In the genomic region with DNA sequence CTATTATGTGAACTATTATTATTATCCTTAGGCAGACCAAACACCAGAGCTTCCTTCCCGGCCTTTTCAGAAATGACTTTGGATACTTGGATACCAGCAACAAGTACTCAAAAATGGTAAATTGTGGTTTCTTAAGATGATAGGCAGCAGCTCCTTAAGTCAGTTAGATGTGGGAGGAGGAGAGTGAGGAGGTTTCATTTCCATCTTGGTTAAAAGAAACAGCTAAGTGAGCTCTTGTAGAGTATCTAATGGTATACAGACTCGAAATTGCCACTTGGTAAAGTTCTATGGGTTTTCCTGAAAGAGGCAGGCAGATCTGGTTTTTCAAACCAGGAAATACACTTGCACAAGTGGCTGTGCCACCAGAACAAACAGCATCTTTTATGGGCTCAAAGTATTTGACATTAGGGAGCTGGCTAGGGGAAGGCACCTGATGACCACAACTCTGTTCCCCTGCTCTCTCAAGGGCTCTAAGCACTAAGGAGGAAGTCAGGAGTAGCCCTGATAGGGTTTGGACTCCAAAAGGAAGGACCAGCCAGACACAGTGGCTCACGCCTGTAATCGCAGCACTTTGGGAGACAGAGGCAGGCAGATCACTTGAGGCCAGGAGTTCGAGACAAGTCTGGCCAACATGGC, we compare ENCODE assay signal across 14 cellular contexts.
DNase-seq lines count a peak whose midpoint lies in the region; ATAC-seq and TF ChIP-seq lines count a peak whose summit lies in the region.
"Had no signal": no experiment of that assay in that cellular context is flagged by ENCODE, and none has a peak within 500 bp of the region (broad histone marks: within the 10 kb centered on the region; RNA-seq: fewer than 3 reads in every experiment).

No MANE protein-coding gene starts in this region.

- no peak overlapping the region for H4K8ac ChIP-seq in trophoblast cell (ENCODE audit: low read depth, low read length)

- TF ChIP-seq CTCF in transverse colon (IDR thresholded peaks at IDR 0.05): no peak

- H4K12ac ChIP-seq in trophoblast cell (ENCODE audit: low read depth, low read length): no peak overlapping the region

- H2AFZ ChIP-seq in trophoblast cell (ENCODE audit: insufficient read depth, low read length, poor library complexity): no peak overlapping the region
- H2AFZ ChIP-seq: neural progenitor cell had no signal

- no peaks in the 10 kb centered on the region for H3K9me3 ChIP-seq in transverse colon
- no peaks in the 10 kb centered on the region for H3K9me3 ChIP-seq in trophoblast cell (ENCODE audit: insufficient read depth, low read depth, low read length)
- H3K9me3 ChIP-seq: thyroid gland had no signal

- H2BK12ac ChIP-seq in trophoblast cell (ENCODE audit: low read length): no peak overlapping the region

- DNase-seq in activated T-cell treated with anti-CD3 and anti-CD28 coated beads, Interleukin-2, amount 50 U/mL, for 72 hours: no peak
- no peak for DNase-seq in activated T-cell treated with anti-CD3 and anti-CD28 coated beads for 4 hours
- no peak for DNase-seq in activated CD4-positive, alpha-beta memory T cell treated with anti-CD3 and anti-CD28 coated beads, Interleukin-2, amount 10 ng/mL, durations not matched to agents 7 days and 5 days
- no peak for DNase-seq in transverse colon
- DNase-seq in trophoblast cell: no peak
- no peak for DNase-seq in NOMO-1 treated with DMSO at 0.1 percent for 48 hours (lab: John Stamatoyannopoulos, UW; ENCODE audit: unreplicated experiment)
- DNase-seq: activated T-cell treated with anti-CD3 and anti-CD28 coated beads, Interleukin-2, amount 50 U/mL, for 4 hours; NCI-H2081 treated with DMSO at 0.1 percent for 48 hours; T-cell; thyroid gland had no signal

- TF ChIP-seq POLR2A in transverse colon (IDR thresholded peaks at IDR 0.05): no peak

- H3K27me3 ChIP-seq in transverse colon (no peaks in the 10 kb centered on the region), trophoblast cell (ENCODE audit: insufficient read depth, low read length) (no peaks in the 10 kb centered on the region)
- H3K27me3 ChIP-seq: neural progenitor cell, thyroid gland had no signal

- no peak overlapping the region for H3K9ac ChIP-seq in trophoblast cell (ENCODE audit: low read length)
- H3K9ac ChIP-seq: neural progenitor cell had no signal

- H4K91ac ChIP-seq in trophoblast cell (ENCODE audit: low read depth, low read length): no peak overlapping the region

- H3K4me1 Mint-ChIP-seq in activated T-cell treated with anti-CD3 and anti-CD28 coated beads, Interleukin-2, amount 50 U/mL, for 72 hours (ENCODE audit: low read depth): peaks cover 21% of the 10 kb centered on the region
- H3K4me1 Mint-ChIP-seq in activated CD4-positive, alpha-beta memory T cell treated with anti-CD3 and anti-CD28 coated beads, Interleukin-2, amount 10 ng/mL, durations not matched to agents 7 days and 5 days: peaks cover 14% of the 10 kb centered on the region
- H3K4me1 Mint-ChIP-seq: T-cell had no signal

- H3K4me3 Mint-ChIP-seq in activated T-cell treated with anti-CD3 and anti-CD28 coated beads, Interleukin-2, amount 50 U/mL, for 72 hours: peak overlapping the region in 1 of 2 donors; percentile 22
- no peak overlapping the region for H3K4me3 Mint-ChIP-seq in activated CD4-positive, alpha-beta memory T cell treated with anti-CD3 and anti-CD28 coated beads, Interleukin-2, amount 10 ng/mL, durations not matched to agents 7 days and 5 days
- H3K4me3 Mint-ChIP-seq: activated T-cell treated with anti-CD3 and anti-CD28 coated beads, Interleukin-2, amount 50 U/mL, for 4 hours; neural progenitor cell; T-cell had no signal

- no peak overlapping the region for H2BK5ac ChIP-seq in trophoblast cell (ENCODE audit: low read depth, low read length, poor library complexity)

- in situ Hi-C loops in transverse colon (cut with MboI; ENCODE audit: low pct_ligation_motif_present in 1 of 4, low pct_unique_long_range_greater_than_20kb in 1 of 4, low sequenced_read_pairs in 3 of 4): loop anchor here in 3 of 4 donors (25.0 kb wide), 2 partner anchors 222 to 647 kb away; partner anchors contain the start of gene GUCY2F (in 1 of the 3)

- WGBS in transverse colon (ENCODE audit: low coverage in 1 of 2), 2 donors: 72 to 74% methylated on average over 3 to 5 of the region's 5 CpGs
- WGBS in trophoblast cell (ENCODE audit: extremely low coverage, insufficient coverage, insufficient read length): no CpG with 5 or more reads among the region's 5 CpGs

- H3K27me3 Mint-ChIP-seq in activated T-cell treated with anti-CD3 and anti-CD28 coated beads, Interleukin-2, amount 50 U/mL, for 72 hours (ENCODE audit: low read depth): peaks cover 10% of the 10 kb centered on the region
- H3K27me3 Mint-ChIP-seq in activated CD4-positive, alpha-beta memory T cell treated with anti-CD3 and anti-CD28 coated beads, Interleukin-2, amount 10 ng/mL, durations not matched to agents 7 days and 5 days: no peaks in the 10 kb centered on the region
- H3K27me3 Mint-ChIP-seq: T-cell had no signal

- H3K14ac ChIP-seq in trophoblast cell (ENCODE audit: low read length): no peak overlapping the region

- H3K27ac ChIP-seq in transverse colon (peak overlapping the region in 3 of 4 donors; percentile 39 to 67 (median 58)), trophoblast cell (ENCODE audit: low read depth, low read length) (no peak overlapping the region)
- H3K27ac ChIP-seq: neural progenitor cell, thyroid gland had no signal

- no peak for TF ChIP-seq EP300 in transverse colon (IDR thresholded peaks at IDR 0.05; ENCODE audit: low read depth)

- no peak overlapping the region for H2BK120ac ChIP-seq in trophoblast cell (ENCODE audit: insufficient read depth, low read length, poor library complexity)

- H3K4me1 ChIP-seq in transverse colon (no peaks in the 10 kb centered on the region), trophoblast cell (ENCODE audit: control insufficient read depth in 1 of 2, insufficient read depth in 2 of 2, low read length in 2 of 2) (peaks cover 0 to 3% of the 10 kb centered on the region in 2 experiments)
- H3K4me1 ChIP-seq: neural progenitor cell, thyroid gland had no signal

- H3K18ac ChIP-seq in trophoblast cell (ENCODE audit: low read length): no peak overlapping the region

- no peak overlapping the region for H3K4me2 ChIP-seq in trophoblast cell (ENCODE audit: low read length)
- H3K4me2 ChIP-seq: neural progenitor cell had no signal

- no peak overlapping the region for H3K4me3 ChIP-seq in transverse colon
- H3K4me3 ChIP-seq in trophoblast cell (ENCODE audit: low read depth, low read length): no peak overlapping the region
- H3K4me3 ChIP-seq: neural progenitor cell, thyroid gland had no signal

- peaks cover 0 to 2% of the 10 kb centered on the region in 2 donors for H3K36me3 Mint-ChIP-seq in activated T-cell treated with anti-CD3 and anti-CD28 coated beads, Interleukin-2, amount 50 U/mL, for 72 hours (ENCODE audit: insufficient read depth in 2 of 2)
- H3K36me3 Mint-ChIP-seq in activated CD4-positive, alpha-beta memory T cell treated with anti-CD3 and anti-CD28 coated beads, Interleukin-2, amount 10 ng/mL, durations not matched to agents 7 days and 5 days (ENCODE audit: low read depth): peaks cover 6% of the 10 kb centered on the region

- H3K4ac ChIP-seq in trophoblast cell (ENCODE audit: low read depth, low read length): no peak overlapping the region

- H3K36me3 ChIP-seq in transverse colon (no peaks in the 10 kb centered on the region), trophoblast cell (ENCODE audit: control insufficient read depth in 1 of 2, insufficient read depth in 2 of 2, low read length in 2 of 2) (no peaks in the 10 kb centered on the region)
- H3K36me3 ChIP-seq: neural progenitor cell, thyroid gland had no signal

- CTCF ChIA-PET in activated CD4-positive, alpha-beta memory T cell treated with anti-CD3 and anti-CD28 coated beads, Interleukin-2, amount 10 ng/mL, durations not matched to agents 7 days and 5 days (lab: Charles Lee): no interaction called here

- no peaks in the 10 kb centered on the region for H3K9me3 Mint-ChIP-seq in activated T-cell treated with anti-CD3 and anti-CD28 coated beads, Interleukin-2, amount 50 U/mL, for 72 hours
- H3K9me3 Mint-ChIP-seq in activated CD4-positive, alpha-beta memory T cell treated with anti-CD3 and anti-CD28 coated beads, Interleukin-2, amount 10 ng/mL, durations not matched to agents 7 days and 5 days: no peaks in the 10 kb centered on the region
- H3K9me3 Mint-ChIP-seq: activated T-cell treated with anti-CD3 and anti-CD28 coated beads, Interleukin-2, amount 50 U/mL, for 4 hours; neural progenitor cell; T-cell had no signal

- no peak overlapping the region for H2AK5ac ChIP-seq in trophoblast cell (ENCODE audit: low read length)

- peak overlapping the region; percentile 55 for H3K27ac Mint-ChIP-seq in activated T-cell treated with anti-CD3 and anti-CD28 coated beads, Interleukin-2, amount 50 U/mL, for 72 hours
- H3K27ac Mint-ChIP-seq in activated CD4-positive, alpha-beta memory T cell treated with anti-CD3 and anti-CD28 coated beads, Interleukin-2, amount 10 ng/mL, durations not matched to agents 7 days and 5 days: peak overlapping the region; percentile 38
- H3K27ac Mint-ChIP-seq: neural progenitor cell, T-cell had no signal

- H3K23ac ChIP-seq in trophoblast cell (ENCODE audit: low read length): no peak overlapping the region

- intact Hi-C loops in transverse colon (cut with DNase I; ENCODE audit: low total_unique reads): no loop called here

- peak in 1 of 2 donors; percentile 57 for ATAC-seq in activated T-cell treated with anti-CD3 and anti-CD28 coated beads, Interleukin-2, amount 50 U/mL, for 72 hours (replicated peaks in 1 of 2)
- peak; percentile 68 for ATAC-seq in HG02571 (IDR thresholded peaks at IDR 0.05; ENCODE audit: unreplicated experiment)
- no peak for ATAC-seq in HG03095 (IDR thresholded peaks at IDR 0.05; ENCODE audit: unreplicated experiment)
- ATAC-seq: activated CD4-positive, CD25-positive, alpha-beta regulatory T cell treated with anti-CD3 and anti-CD28 coated beads, Interleukin-2, amount 50 U/mL, for 24 hours; activated T-cell treated with anti-CD3 and anti-CD28 coated beads, Interleukin-2, amount 50 U/mL, for 4 hours; T-cell had no signal

- H3K79me2 ChIP-seq in trophoblast cell (ENCODE audit: control insufficient read depth, insufficient read depth, low read length, poor library complexity): no peaks in the 10 kb centered on the region

- POLR2A ChIA-PET in activated CD4-positive, alpha-beta memory T cell treated with anti-CD3 and anti-CD28 coated beads, Interleukin-2, amount 10 ng/mL, durations not matched to agents 7 days and 5 days (lab: Charles Lee): no interaction called here

- H3K79me1 ChIP-seq in trophoblast cell (ENCODE audit: low read length): no peaks in the 10 kb centered on the region
